20 cellular contexts compared by ENCODE assay signal in the genomic region with DNA sequence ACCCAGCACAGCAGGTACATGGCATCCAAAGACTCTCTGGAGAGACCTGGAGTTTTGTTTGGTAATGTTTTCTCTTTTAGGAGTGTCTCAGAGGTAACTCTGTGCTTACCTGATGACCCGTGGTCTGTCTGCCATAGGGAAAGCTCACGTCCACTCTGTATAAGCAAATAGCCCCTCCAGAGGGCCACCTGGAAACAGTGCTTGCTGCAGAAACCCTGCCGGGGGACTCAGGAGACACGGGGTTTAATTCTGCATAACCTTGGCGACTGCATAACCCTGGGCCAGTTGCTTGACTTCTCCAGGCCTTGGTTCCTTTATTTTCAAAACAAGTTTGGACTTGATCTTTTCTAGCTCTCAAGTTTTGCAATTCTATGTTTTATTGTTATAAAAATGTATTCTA.
"Had no signal": no experiment of that assay in that cellular context is flagged by ENCODE, and none has a peak within 500 bp of the region (broad histone marks: within the 10 kb centered on the region; RNA-seq: fewer than 3 reads in every experiment).

No MANE protein-coding gene starts in this region.

- H3K27me3 ChIP-seq: right lobe of liver, tibial nerve, upper lobe of left lung, uterus had no signal

- DNase-seq: effector memory CD4-positive, alpha-beta T cell; erythroblast; hypothalamus; immature natural killer cell; natural killer cell; occipital lobe; pancreas; retina; small intestine; stimulated activated CD4-positive, alpha-beta T cell treated with anti-CD3 and anti-CD28 coated beads, Interleukin-15, amount 100 ng/mL, for 24 hours; stimulated activated CD4-positive, alpha-beta T cell treated with anti-CD3 and anti-CD28 coated beads, Interleukin-2, amount 100 ng/mL, for 48 hours; stimulated activated naive B cell treated with anti-CD40 and anti-IgM and Interleukin-4, amounts not matched to agents 10 μg/mL and 1 μg/mL and 100 μg/mL, for 72 hours; upper lobe of left lung; uterus had no signal

- H3K4me1 ChIP-seq: pancreas, right lobe of liver, tibial nerve, upper lobe of left lung, uterus had no signal

- H3K27ac ChIP-seq: pancreas, right lobe of liver, thoracic aorta, tibial nerve, upper lobe of left lung, uterus had no signal

- ATAC-seq: natural killer cell; pancreas; right lobe of liver; stimulated activated naive B cell treated with anti-CD40 and anti-IgM and Interleukin-4, amounts not matched to agents 10 μg/mL and 1 μg/mL and 100 μg/mL, for 72 hours had no signal

- H3K36me3 ChIP-seq: pancreas, right lobe of liver, thoracic aorta, tibial nerve, upper lobe of left lung, uterus had no signal

- H3K27ac Mint-ChIP-seq: immature natural killer cell; memory B cell; natural killer cell; stimulated activated naive B cell treated with anti-CD40 and anti-IgM and Interleukin-4, amounts not matched to agents 10 μg/mL and 1 μg/mL and 100 μg/mL, for 72 hours; stimulated activated naive CD8-positive, alpha-beta T cell treated with anti-CD3 and anti-CD28 coated beads, Interleukin-15, Interleukin-2, amounts not matched to agents 100 ng/mL and 50 ng/mL, for 24 hours had no signal

- H3K36me3 Mint-ChIP-seq: immature natural killer cell; memory B cell; natural killer cell; stimulated activated naive B cell treated with anti-CD40 and anti-IgM and Interleukin-4, amounts not matched to agents 10 μg/mL and 1 μg/mL and 100 μg/mL, for 72 hours had no signal

- H3K9me3 ChIP-seq: pancreas, right lobe of liver, thoracic aorta, tibial nerve, upper lobe of left lung, uterus had no signal

- H3K9me3 Mint-ChIP-seq: immature natural killer cell; memory B cell; natural killer cell; stimulated activated naive CD8-positive, alpha-beta T cell treated with anti-CD3 and anti-CD28 coated beads, Interleukin-15, Interleukin-2, amounts not matched to agents 100 ng/mL and 50 ng/mL, for 24 hours had no signal

- H3K4me3 Mint-ChIP-seq: immature natural killer cell; memory B cell; natural killer cell; stimulated activated naive B cell treated with anti-CD40 and anti-IgM and Interleukin-4, amounts not matched to agents 10 μg/mL and 1 μg/mL and 100 μg/mL, for 72 hours; stimulated activated naive CD8-positive, alpha-beta T cell treated with anti-CD3 and anti-CD28 coated beads, Interleukin-15, Interleukin-2, amounts not matched to agents 100 ng/mL and 50 ng/mL, for 24 hours had no signal

- H3K4me1 Mint-ChIP-seq: immature natural killer cell; memory B cell; natural killer cell; stimulated activated naive B cell treated with anti-CD40 and anti-IgM and Interleukin-4, amounts not matched to agents 10 μg/mL and 1 μg/mL and 100 μg/mL, for 72 hours had no signal

- H3K4me3 ChIP-seq: lung, pancreas, right lobe of liver, thoracic aorta, tibial nerve, upper lobe of left lung, uterus had no signal

- H3K27me3 Mint-ChIP-seq: stimulated activated naive B cell treated with anti-CD40 and anti-IgM and Interleukin-4, amounts not matched to agents 10 μg/mL and 1 μg/mL and 100 μg/mL, for 72 hours had no signal
